ENCODE assay signal across 11 cellular contexts in the genomic region with DNA sequence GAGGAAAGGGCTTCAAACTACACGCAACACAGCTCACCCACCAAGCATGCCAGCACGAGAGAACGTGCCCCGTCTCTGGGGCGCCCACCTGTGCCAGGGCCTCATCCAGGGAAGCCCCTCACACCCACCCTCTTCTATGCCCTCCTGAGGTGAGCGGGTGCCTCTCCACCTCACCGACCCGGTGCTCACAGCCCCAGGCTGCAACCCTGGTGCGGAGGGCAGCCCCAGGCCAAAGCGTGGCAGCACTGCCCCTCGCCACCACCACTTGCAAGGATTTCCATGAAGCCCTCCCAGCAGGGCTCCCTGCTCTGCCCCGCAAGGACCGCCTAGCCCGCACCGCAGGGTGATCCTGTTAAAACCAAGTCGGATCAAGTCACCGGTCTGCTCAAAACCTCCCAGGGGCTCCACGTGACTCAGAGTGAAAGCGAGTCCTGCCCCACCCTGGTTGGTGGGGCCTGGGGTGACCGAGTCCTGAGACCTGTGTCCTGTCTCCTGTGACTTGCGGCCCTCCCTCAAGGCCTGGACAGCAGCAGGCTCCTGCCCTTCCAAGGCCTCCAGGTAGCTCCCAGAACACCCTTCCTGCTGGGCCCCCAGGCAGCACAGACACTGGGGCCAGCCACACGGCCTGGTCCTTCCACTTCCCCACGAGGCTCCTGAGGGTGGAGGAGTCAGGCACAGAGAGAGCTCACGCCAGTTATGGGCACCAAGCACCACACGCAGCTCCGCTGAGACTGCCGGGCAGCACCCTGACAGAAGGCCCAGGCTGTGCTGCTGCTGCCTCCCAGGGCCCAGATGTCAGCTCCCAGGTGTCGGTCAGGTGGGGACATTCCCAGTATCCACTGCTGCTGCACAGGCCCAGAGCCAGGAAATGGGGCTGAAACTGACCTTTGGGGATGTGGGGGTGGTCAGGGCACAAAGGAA. TPM values are rescaled to one million over a fixed set of nuclear protein-coding genes. Genes with fewer than 3 reads are reported as not detected.
DNase-seq lines count a peak whose midpoint lies in the region; ATAC-seq and TF ChIP-seq lines count a peak whose summit lies in the region.
"Had no signal": no experiment of that assay in that cellular context is flagged by ENCODE, and none has a peak within 500 bp of the region (broad histone marks: within the 10 kb centered on the region; RNA-seq: fewer than 3 reads in every experiment).

No MANE protein-coding gene starts in this region.

- TF ChIP-seq CTCF in esophagus squamous epithelium (IDR thresholded peaks at IDR 0.05), result no peak
- TF ChIP-seq CTCF in upper lobe of left lung (IDR thresholded peaks at IDR 0.05), result no peak
- no peak for TF ChIP-seq CTCF in CD8-positive, alpha-beta T cell (IDR thresholded peaks at IDR 0.05)

- POLR2A ChIA-PET in CD8-positive, alpha-beta T cell (lab: Charles Lee), result no interaction called here

- ATAC-seq in activated T-cell treated with anti-CD3 and anti-CD28 coated beads, Interleukin-2, amount 50 U/mL, for 4 hours, result no peak
- peak in 1 of 2 donors; percentile 5 for ATAC-seq in upper lobe of left lung (ENCODE audit: low FRiP score in 2 of 2)
- no peak for ATAC-seq in CD8-positive, alpha-beta T cell
- ATAC-seq: K562 had no signal

- DNase-seq in activated T-cell treated with anti-CD3 and anti-CD28 coated beads, Interleukin-2, amount 50 U/mL, for 24 hours, result no peak
- no peak for DNase-seq in activated T-cell treated with anti-CD3 and anti-CD28 coated beads, Interleukin-2, amount 50 U/mL, for 4 hours
- DNase-seq in esophagus squamous epithelium (lab: John Stamatoyannopoulos, UW), result no peak
- peak in 1 of 2 donors; percentile 71 for DNase-seq in upper lobe of left lung
- DNase-seq in DMS79 treated with DMSO at 0.1 percent for 48 hours (lab: John Stamatoyannopoulos, UW), result no peak
- DNase-seq in 8988T, result no peak
- no peak for DNase-seq in CD8-positive, alpha-beta T cell
- DNase-seq: activated gamma-delta T cell treated with Interleukin-2 at 50 U/mL for 16 hours, NCI-H2171 had no signal

- no peaks in the 10 kb centered on the region for H3K9me3 ChIP-seq in esophagus squamous epithelium
- no peaks in the 10 kb centered on the region for H3K9me3 ChIP-seq in mucosa of stomach (ENCODE audit: control insufficient read depth, low read length)
- H3K9me3 ChIP-seq in upper lobe of left lung, result no peaks in the 10 kb centered on the region
- no peaks in the 10 kb centered on the region for H3K9me3 ChIP-seq in CD8-positive, alpha-beta T cell (ENCODE audit: low read length)

- H3K27me3 ChIP-seq in esophagus squamous epithelium, result no peaks in the 10 kb centered on the region
- H3K27me3 ChIP-seq in mucosa of stomach (ENCODE audit: control insufficient read depth, insufficient read depth, low read length), result no peaks in the 10 kb centered on the region
- no peaks in the 10 kb centered on the region for H3K27me3 ChIP-seq in upper lobe of left lung
- H3K27me3 ChIP-seq in CD8-positive, alpha-beta T cell (ENCODE audit: insufficient read depth, low read length), result no peaks in the 10 kb centered on the region

- TF ChIP-seq POLR2A in esophagus squamous epithelium (IDR thresholded peaks at IDR 0.05), result no peak
- TF ChIP-seq POLR2A in upper lobe of left lung (IDR thresholded peaks at IDR 0.05), result no peak

- H3K27me3 Mint-ChIP-seq in activated T-cell treated with anti-CD3 and anti-CD28 coated beads, Interleukin-2, amount 50 U/mL, for 24 hours, result no peaks in the 10 kb centered on the region
- H3K27me3 Mint-ChIP-seq in activated T-cell treated with anti-CD3 and anti-CD28 coated beads, Interleukin-2, amount 50 U/mL, for 4 hours (ENCODE audit: low read depth), result no peaks in the 10 kb centered on the region
- H3K27me3 Mint-ChIP-seq in CD8-positive, alpha-beta T cell (ENCODE audit: low read depth), result no peaks in the 10 kb centered on the region

- H3K4me1 Mint-ChIP-seq in activated T-cell treated with anti-CD3 and anti-CD28 coated beads, Interleukin-2, amount 50 U/mL, for 24 hours (ENCODE audit: low read depth), result peaks cover 25% of the 10 kb centered on the region
- H3K4me1 Mint-ChIP-seq in activated T-cell treated with anti-CD3 and anti-CD28 coated beads, Interleukin-2, amount 50 U/mL, for 4 hours (ENCODE audit: low read depth), result peaks cover 16% of the 10 kb centered on the region
- peaks cover 26% of the 10 kb centered on the region for H3K4me1 Mint-ChIP-seq in CD8-positive, alpha-beta T cell (ENCODE audit: low read depth)

- H3K9ac ChIP-seq in mucosa of stomach (ENCODE audit: low read length), result peak overlapping the region; percentile 10

- WGBS in esophagus squamous epithelium, 2 donors, result 86 to 94% methylated on average over 3 to 8 of the region's 28 CpGs
- WGBS in upper lobe of left lung, 2 donors, result 76 to 93% methylated on average over 7 to 17 of the region's 28 CpGs

- peaks cover 29% of the 10 kb centered on the region for H3K36me3 Mint-ChIP-seq in activated T-cell treated with anti-CD3 and anti-CD28 coated beads, Interleukin-2, amount 50 U/mL, for 24 hours (ENCODE audit: low read depth)
- peaks cover 6% of the 10 kb centered on the region for H3K36me3 Mint-ChIP-seq in activated T-cell treated with anti-CD3 and anti-CD28 coated beads, Interleukin-2, amount 50 U/mL, for 4 hours (ENCODE audit: insufficient read depth)
- H3K36me3 Mint-ChIP-seq in CD8-positive, alpha-beta T cell, result peaks cover 27% of the 10 kb centered on the region

- peak overlapping the region; percentile 61 for H3K27ac Mint-ChIP-seq in activated T-cell treated with anti-CD3 and anti-CD28 coated beads, Interleukin-2, amount 50 U/mL, for 24 hours
- no peak overlapping the region for H3K27ac Mint-ChIP-seq in CD8-positive, alpha-beta T cell

- no peak overlapping the region for H3K4me3 Mint-ChIP-seq in activated T-cell treated with anti-CD3 and anti-CD28 coated beads, Interleukin-2, amount 50 U/mL, for 24 hours
- no peak overlapping the region for H3K4me3 Mint-ChIP-seq in activated T-cell treated with anti-CD3 and anti-CD28 coated beads, Interleukin-2, amount 50 U/mL, for 4 hours
- no peak overlapping the region for H3K4me3 Mint-ChIP-seq in CD8-positive, alpha-beta T cell

- H3K27ac ChIP-seq in esophagus squamous epithelium, result peak overlapping the region; percentile 33 to 82 (median 58)
- H3K27ac ChIP-seq in upper lobe of left lung, result peak overlapping the region; percentile 54 to 71 (median 60)
- H3K27ac ChIP-seq in CD8-positive, alpha-beta T cell (ENCODE audit: low read depth, low read length), result no peak overlapping the region

- intact Hi-C loops in esophagus squamous epithelium (cut with DNase I), result no loop called here
- intact Hi-C loops in CD8-positive, alpha-beta T cell (cut with DNase I, micrococcal nuclease), result no loop called here

- CTCF ChIA-PET in CD8-positive, alpha-beta T cell (lab: Charles Lee), result interaction anchor here (0.5 kb wide), 1 partner anchor 9 kb away, joined by 3 read pairs; no protein-coding TSS in a partner anchor

- TF ChIP-seq EP300 in upper lobe of left lung (IDR thresholded peaks at IDR 0.05), result no peak

- H3K9me3 Mint-ChIP-seq in activated T-cell treated with anti-CD3 and anti-CD28 coated beads, Interleukin-2, amount 50 U/mL, for 24 hours, result no peaks in the 10 kb centered on the region
- no peaks in the 10 kb centered on the region for H3K9me3 Mint-ChIP-seq in activated T-cell treated with anti-CD3 and anti-CD28 coated beads, Interleukin-2, amount 50 U/mL, for 4 hours
- no peaks in the 10 kb centered on the region for H3K9me3 Mint-ChIP-seq in CD8-positive, alpha-beta T cell

- H3K36me3 ChIP-seq in esophagus squamous epithelium, result peaks cover 20 to 49% (median 21%) of the 10 kb centered on the region in 3 donors
- H3K36me3 ChIP-seq in mucosa of stomach (ENCODE audit: control insufficient read depth, insufficient read depth, low read length), result peaks cover 4% of the 10 kb centered on the region
- H3K36me3 ChIP-seq in upper lobe of left lung, result peaks cover 4 to 33% (median 29%) of the 10 kb centered on the region in 4 donors
- H3K36me3 ChIP-seq in CD8-positive, alpha-beta T cell (ENCODE audit: insufficient read depth, low read length), result peaks cover 22% of the 10 kb centered on the region

- peak overlapping the region in 3 of 4 donors; percentile 2 to 33 (median 17) for H3K4me3 ChIP-seq in esophagus squamous epithelium
- no peak overlapping the region for H3K4me3 ChIP-seq in mucosa of stomach (ENCODE audit: low read length)
- no peak overlapping the region for H3K4me3 ChIP-seq in upper lobe of left lung
- H3K4me3 ChIP-seq in CD8-positive, alpha-beta T cell (ENCODE audit: low read depth, low read length), result no peak overlapping the region
- H3K4me3 ChIP-seq: K562 had no signal

- peaks cover 29 to 63% (median 34%) of the 10 kb centered on the region in 3 donors for H3K4me1 ChIP-seq in esophagus squamous epithelium
- H3K4me1 ChIP-seq in mucosa of stomach (ENCODE audit: control insufficient read depth, insufficient read depth, low read length), result peaks cover 38% of the 10 kb centered on the region
- H3K4me1 ChIP-seq in upper lobe of left lung, result peaks cover 35 to 58% (median 49%) of the 10 kb centered on the region in 4 donors
- peaks cover 13% of the 10 kb centered on the region for H3K4me1 ChIP-seq in CD8-positive, alpha-beta T cell (ENCODE audit: insufficient read depth, low read length)

RNA-seq across cellular contexts. Expression of gene BRD3, which starts 12.7 kb away (rescaled TPM):
- total RNA-seq in activated T-cell treated with anti-CD3 and anti-CD28 coated beads, Interleukin-2, amount 50 U/mL, for 4 hours, result 10 to 100 TPM; 29.3 to 38.2 (median 32.4) TPM
- total RNA-seq in esophagus squamous epithelium (10 to 100 TPM in 2 of 4 donors, 1 to 10 TPM in 2; 7.2 to 23.7 (median 9.4) TPM), upper lobe of left lung (10 to 100 TPM; 20.2 to 87.7 (median 44.3) TPM)
- 10 to 100 TPM; 34.3 to 41.4 TPM for total RNA-seq in CD8-positive, alpha-beta T cell

RNA-seq across cellular contexts. Expression of gene BRD3OS, which starts 29.9 kb away (rescaled TPM):
- 10 to 100 TPM; 11.9 to 15.5 (median 13.9) TPM for total RNA-seq in activated T-cell treated with anti-CD3 and anti-CD28 coated beads, Interleukin-2, amount 50 U/mL, for 4 hours
- total RNA-seq in esophagus squamous epithelium (1 to 10 TPM; 1.8 to 6.2 (median 4.3) TPM), upper lobe of left lung (10 to 100 TPM in 4 of 6 donors, 1 to 10 TPM in 2; 7.0 to 17.8 (median 11.6) TPM)
- 1 to 10 TPM; 3.3 to 4.2 TPM for total RNA-seq in CD8-positive, alpha-beta T cell

Comparison
In these comparisons a context has a peak if more than half of its experiments do, and no peak if none do; other contexts are left out.
1. H3K4me3 ChIP-seq: peak in esophagus squamous epithelium (3 of 4); none in mucosa of stomach (single experiment), upper lobe of left lung (0 of 4) and CD8-positive, alpha-beta T cell (single experiment).